Comparison of ENCODE assay signal across 8 cellular contexts in genomic region chrX:10722804-10723364, GRCh38.
DNase-seq lines count a peak whose midpoint lies in the region; ATAC-seq, FAIRE-seq and TF ChIP-seq lines count a peak whose summit lies in the region.

No MANE protein-coding gene starts in this region.

- H4K20me1 ChIP-seq in astrocyte (ENCODE audit: insufficient read depth, low read length) (no peaks in the 10 kb centered on the region), hepatocyte (ENCODE audit: insufficient read depth, poor library complexity, severe bottlenecking) (no peaks in the 10 kb centered on the region), smooth muscle cell (ENCODE audit: low read depth) (no peaks in the 10 kb centered on the region)

- H3F3A ChIP-seq in smooth muscle cell (ENCODE audit: low read depth), result no peaks in the 10 kb centered on the region

- H3K27ac ChIP-seq in astrocyte (ENCODE audit: low read depth, low read length) (no peak overlapping the region), hepatocyte (no peak overlapping the region), smooth muscle cell (ENCODE audit: low read depth) (no peak overlapping the region)

- H3K79me2 ChIP-seq in astrocyte (ENCODE audit: insufficient read depth, low read length) (no peaks in the 10 kb centered on the region), hepatocyte (no peaks in the 10 kb centered on the region), smooth muscle cell (ENCODE audit: low read depth) (no peaks in the 10 kb centered on the region)

- FAIRE-seq in astrocyte (lab: Jason Lieb, UNC), result peak; percentile 100

- no peaks in the 10 kb centered on the region for H3K36me3 ChIP-seq in NT2/D1 (ENCODE audit: insufficient read depth, insufficient read length, low read length)
- H3K36me3 ChIP-seq in astrocyte (ENCODE audit: insufficient read depth, low read length), result no peaks in the 10 kb centered on the region
- no peaks in the 10 kb centered on the region for H3K36me3 ChIP-seq in hepatocyte (replicated peaks; ENCODE audit: insufficient read depth, low read depth)
- no peaks in the 10 kb centered on the region for H3K36me3 ChIP-seq in smooth muscle cell (ENCODE audit: low read depth)

- H3K27ac Mint-ChIP-seq in astrocyte (ENCODE audit: unreplicated experiment), result no peak overlapping the region

- H3K4me1 ChIP-seq in NT2/D1 (ENCODE audit: insufficient read depth, insufficient read length) (no peaks in the 10 kb centered on the region), astrocyte (ENCODE audit: insufficient read depth, low read length) (no peaks in the 10 kb centered on the region), hepatocyte (ENCODE audit: insufficient read depth) (no peaks in the 10 kb centered on the region), smooth muscle cell (ENCODE audit: low read depth) (no peaks in the 10 kb centered on the region)

- WGBS in hepatocyte (ENCODE audit: low lambda C conversion rate, missing lambda C conversion rate), result 46% methylated on average over 6 of the region's 6 CpGs
- 35% methylated on average over 6 of the region's 6 CpGs for WGBS in smooth muscle cell (ENCODE audit: low lambda C conversion rate)

- H3K9me3 Mint-ChIP-seq in astrocyte (ENCODE audit: unreplicated experiment), result no peaks in the 10 kb centered on the region

- peaks cover 9% of the 10 kb centered on the region for H3K4me1 Mint-ChIP-seq in astrocyte (ENCODE audit: low read depth, unreplicated experiment)

- no peak overlapping the region for H2AFZ ChIP-seq in astrocyte (ENCODE audit: low read depth, low read length)
- no peak overlapping the region for H2AFZ ChIP-seq in hepatocyte
- H2AFZ ChIP-seq in smooth muscle cell (ENCODE audit: low read depth), result no peak overlapping the region

- no peak overlapping the region for H3K9ac ChIP-seq in NT2/D1 (ENCODE audit: insufficient read length, low read depth)
- H3K9ac ChIP-seq in astrocyte (ENCODE audit: low read length), result no peak overlapping the region
- H3K9ac ChIP-seq in smooth muscle cell (ENCODE audit: low read depth), result no peak overlapping the region

- H3K4me3 Mint-ChIP-seq in astrocyte (ENCODE audit: unreplicated experiment), result no peak overlapping the region

- no peak overlapping the region for H3K4me3 ChIP-seq in NT2/D1 (ENCODE audit: insufficient read length, low read depth)
- H3K4me3 ChIP-seq in astrocyte (ENCODE audit: insufficient read depth, low read depth, low read length), result no peak overlapping the region
- no peak overlapping the region for H3K4me3 ChIP-seq in hepatocyte
- H3K4me3 ChIP-seq in smooth muscle cell, result no peak overlapping the region

- H3K36me3 Mint-ChIP-seq in astrocyte (ENCODE audit: low read depth, unreplicated experiment), result no peaks in the 10 kb centered on the region

- DNase-seq in stimulated activated CD4-positive, alpha-beta T cell treated with anti-CD3 and anti-CD28 coated beads, Interleukin-12 subunit alpha, Interleukin-12 subunit beta, amount 100 ng/mL, for 4 hours, result peak; percentile 8
- no peak for DNase-seq in stimulated activated CD4-positive, alpha-beta T cell treated with anti-CD3 and anti-CD28 coated beads, Interleukin-4, amount 100 ng/mL, for 1 hour
- DNase-seq in NT2/D1 (ENCODE audit: low read depth, low spot score) (peak; percentile 40), astrocyte (ENCODE audit: low read depth) (peak; percentile 13), hepatocyte (ENCODE audit: low spot score) (peak; percentile 66), smooth muscle cell (lab: John Stamatoyannopoulos, UW; ENCODE audit: unreplicated experiment) (peak; percentile 1), amniotic stem cell (lab: John Stamatoyannopoulos, UW) (no peak)

- H3K27me3 ChIP-seq in NT2/D1 (ENCODE audit: insufficient read depth, insufficient read length), result no peaks in the 10 kb centered on the region
- no peaks in the 10 kb centered on the region for H3K27me3 ChIP-seq in astrocyte (ENCODE audit: insufficient read depth, low read length)
- no peaks in the 10 kb centered on the region for H3K27me3 ChIP-seq in hepatocyte
- no peaks in the 10 kb centered on the region for H3K27me3 ChIP-seq in smooth muscle cell (ENCODE audit: low read depth)

- H3K4me2 ChIP-seq in astrocyte (ENCODE audit: low read length), result no peak overlapping the region
- H3K4me2 ChIP-seq in hepatocyte, result no peak overlapping the region
- H3K4me2 ChIP-seq in smooth muscle cell, result no peak overlapping the region

- H3K27me3 Mint-ChIP-seq in astrocyte (ENCODE audit: low read depth, unreplicated experiment), result no peaks in the 10 kb centered on the region

- no peaks in the 10 kb centered on the region for H3K9me3 ChIP-seq in NT2/D1 (ENCODE audit: insufficient read depth, low read length)
- no peaks in the 10 kb centered on the region for H3K9me3 ChIP-seq in astrocyte (ENCODE audit: insufficient read depth, low read depth, low read length)
- no peaks in the 10 kb centered on the region for H3K9me3 ChIP-seq in hepatocyte (ENCODE audit: low read depth)
- no peaks in the 10 kb centered on the region for H3K9me3 ChIP-seq in smooth muscle cell (replicated peaks; ENCODE audit: low read depth)

- H3K9me2 ChIP-seq in hepatocyte (replicated peaks; ENCODE audit: insufficient read depth), result no peaks in the 10 kb centered on the region

- peak; percentile 59 for TF ChIP-seq CTCF in astrocyte (IDR thresholded peaks at IDR 0.05; ENCODE audit: insufficient read depth, low read depth, low read length)
- peak; percentile 60 for TF ChIP-seq CTCF in hepatocyte (IDR thresholded peaks at IDR 0.05; ENCODE audit: poor library complexity)
- peak; percentile 60 for TF ChIP-seq CTCF in smooth muscle cell (IDR thresholded peaks at IDR 0.05; ENCODE audit: borderline replicate concordance, insufficient read depth, poor library complexity, severe bottlenecking)

- peak; percentile 86 for ATAC-seq in HG02870 (IDR thresholded peaks at IDR 0.05; ENCODE audit: unreplicated experiment)

Comparison
In these comparisons a context has a peak if more than half of its experiments do, and no peak if none do; other contexts are left out.
1. DNase-seq: peak in stimulated activated CD4-positive, alpha-beta T cell treated with anti-CD3 and anti-CD28 coated beads, Interleukin-12 subunit alpha, Interleukin-12 subunit beta, amount 100 ng/mL, for 4 hours (single experiment), NT2/D1 (single experiment), astrocyte (single experiment), hepatocyte (single experiment) and smooth muscle cell (single experiment); none in stimulated activated CD4-positive, alpha-beta T cell treated with anti-CD3 and anti-CD28 coated beads, Interleukin-4, amount 100 ng/mL, for 1 hour (single experiment) and amniotic stem cell (single experiment).
2. Peak in every context shown above with its lines, with median percentiles within 50 percentile points of each other: CTCF ChIP-seq.